Comparison of ENCODE assay signal across 1 cellular context in the genomic region with DNA sequence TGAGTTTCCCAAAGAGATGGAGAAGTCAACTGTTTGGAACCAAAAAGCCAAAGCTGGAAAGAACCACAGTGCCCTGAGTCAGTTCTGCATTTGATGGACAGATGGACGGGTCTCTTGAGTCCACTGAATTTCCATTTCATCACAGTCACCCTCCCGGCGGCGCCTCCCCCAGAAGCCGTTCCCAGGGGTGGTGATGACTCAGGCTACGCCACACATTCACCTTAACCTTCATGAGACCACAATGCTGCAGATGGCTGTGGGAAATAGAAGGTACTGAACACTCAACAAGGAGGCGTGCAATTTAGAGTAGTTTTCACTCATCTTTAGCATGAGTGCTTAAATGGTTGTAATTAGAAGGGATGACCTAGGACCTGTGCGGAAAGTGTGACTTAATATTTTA.
TF ChIP-seq lines count a peak whose summit lies in the region.

No MANE protein-coding gene starts in this region.

TF ChIP-seq in SK-N-SH treated with all-trans-retinoic acid at 6 μM for 48 hours, 23 proteins besides CTCF, POLR2A, EP300 and RAD21 (continued from another document):
- TF ChIP-seq, protein P1, sequence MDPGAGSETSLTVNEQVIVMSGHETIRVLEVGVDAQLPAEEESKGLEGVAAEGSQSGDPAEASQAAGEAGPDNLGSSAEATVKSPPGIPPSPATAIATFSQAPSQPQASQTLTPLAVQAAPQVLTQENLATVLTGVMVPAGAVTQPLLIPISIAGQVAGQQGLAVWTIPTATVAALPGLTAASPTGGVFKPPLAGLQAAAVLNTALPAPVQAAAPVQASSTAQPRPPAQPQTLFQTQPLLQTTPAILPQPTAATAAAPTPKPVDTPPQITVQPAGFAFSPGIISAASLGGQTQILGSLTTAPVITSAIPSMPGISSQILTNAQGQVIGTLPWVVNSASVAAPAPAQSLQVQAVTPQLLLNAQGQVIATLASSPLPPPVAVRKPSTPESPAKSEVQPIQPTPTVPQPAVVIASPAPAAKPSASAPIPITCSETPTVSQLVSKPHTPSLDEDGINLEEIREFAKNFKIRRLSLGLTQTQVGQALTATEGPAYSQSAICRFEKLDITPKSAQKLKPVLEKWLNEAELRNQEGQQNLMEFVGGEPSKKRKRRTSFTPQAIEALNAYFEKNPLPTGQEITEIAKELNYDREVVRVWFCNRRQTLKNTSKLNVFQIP (CRISPR knock-in tag; IDR thresholded peaks at IDR 0.05; ENCODE audit: borderline replicate concordance, low read depth) = no peak
- TF ChIP-seq ARNTL (CRISPR knock-in tag; IDR thresholded peaks at IDR 0.05; ENCODE audit: borderline replicate concordance, low read depth) (no peak), TOX (CRISPR knock-in tag; IDR thresholded peaks at IDR 0.05; ENCODE audit: borderline replicate concordance) (no peak)
- TF ChIP-seq, protein P2, sequence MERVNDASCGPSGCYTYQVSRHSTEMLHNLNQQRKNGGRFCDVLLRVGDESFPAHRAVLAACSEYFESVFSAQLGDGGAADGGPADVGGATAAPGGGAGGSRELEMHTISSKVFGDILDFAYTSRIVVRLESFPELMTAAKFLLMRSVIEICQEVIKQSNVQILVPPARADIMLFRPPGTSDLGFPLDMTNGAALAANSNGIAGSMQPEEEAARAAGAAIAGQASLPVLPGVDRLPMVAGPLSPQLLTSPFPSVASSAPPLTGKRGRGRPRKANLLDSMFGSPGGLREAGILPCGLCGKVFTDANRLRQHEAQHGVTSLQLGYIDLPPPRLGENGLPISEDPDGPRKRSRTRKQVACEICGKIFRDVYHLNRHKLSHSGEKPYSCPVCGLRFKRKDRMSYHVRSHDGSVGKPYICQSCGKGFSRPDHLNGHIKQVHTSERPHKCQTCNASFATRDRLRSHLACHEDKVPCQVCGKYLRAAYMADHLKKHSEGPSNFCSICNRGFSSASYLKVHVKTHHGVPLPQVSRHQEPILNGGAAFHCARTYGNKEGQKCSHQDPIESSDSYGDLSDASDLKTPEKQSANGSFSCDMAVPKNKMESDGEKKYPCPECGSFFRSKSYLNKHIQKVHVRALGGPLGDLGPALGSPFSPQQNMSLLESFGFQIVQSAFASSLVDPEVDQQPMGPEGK (CRISPR knock-in tag; IDR thresholded peaks at IDR 0.05; ENCODE audit: borderline replicate concordance) = no peak
- TF ChIP-seq, protein P3, sequence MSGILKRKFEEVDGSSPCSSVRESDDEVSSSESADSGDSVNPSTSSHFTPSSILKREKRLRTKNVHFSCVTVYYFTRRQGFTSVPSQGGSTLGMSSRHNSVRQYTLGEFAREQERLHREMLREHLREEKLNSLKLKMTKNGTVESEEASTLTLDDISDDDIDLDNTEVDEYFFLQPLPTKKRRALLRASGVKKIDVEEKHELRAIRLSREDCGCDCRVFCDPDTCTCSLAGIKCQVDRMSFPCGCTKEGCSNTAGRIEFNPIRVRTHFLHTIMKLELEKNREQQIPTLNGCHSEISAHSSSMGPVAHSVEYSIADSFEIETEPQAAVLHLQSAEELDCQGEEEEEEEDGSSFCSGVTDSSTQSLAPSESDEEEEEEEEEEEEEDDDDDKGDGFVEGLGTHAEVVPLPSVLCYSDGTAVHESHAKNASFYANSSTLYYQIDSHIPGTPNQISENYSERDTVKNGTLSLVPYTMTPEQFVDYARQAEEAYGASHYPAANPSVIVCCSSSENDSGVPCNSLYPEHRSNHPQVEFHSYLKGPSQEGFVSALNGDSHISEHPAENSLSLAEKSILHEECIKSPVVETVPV (CRISPR knock-in tag; IDR thresholded peaks at IDR 0.05) = no peak
